ENCODE assay signal across 8 cellular contexts in genomic region chr1:64744492-64745180, GRCh38. TPM values are rescaled to one million over a fixed set of nuclear protein-coding genes. Genes with fewer than 3 reads are reported as not detected.
DNase-seq lines count a peak whose midpoint lies in the region; ATAC-seq and TF ChIP-seq lines count a peak whose summit lies in the region.

RAVER2 (plus strand) TSS chr1:64745075; CDS start chr1:64745173, 98 bp downstream.

- intact Hi-C loops in Caco-2 (cut with micrococcal nuclease; ENCODE audit: unreplicated experiment) = loop anchor here (1.0 to 2.0 kb wide), 3 partner anchors 10 to 476 kb away; no protein-coding TSS in a partner anchor

- no peaks in the 10 kb centered on the region for H3K9me3 Mint-ChIP-seq in Caco-2 (ENCODE audit: unreplicated experiment)

- POLR2A ChIA-PET in Caco-2 (lab: Charles Lee) = no interaction called here

- peak in 1 of 2 experiments; percentile 48 for TF ChIP-seq CTCF in Caco-2 (IDR thresholded peaks at IDR 0.05; ENCODE audit: insufficient read depth in 1 of 2, low read depth in 1 of 2, low read length in 1 of 2, severe bottlenecking in 1 of 2, unreplicated experiment in 1 of 2)

- H3K4me3 Mint-ChIP-seq in Caco-2 (ENCODE audit: unreplicated experiment) = peak within 1 kb of the TSS; percentile 84

- H3K27ac Mint-ChIP-seq in Caco-2 (ENCODE audit: unreplicated experiment) = peak within 1 kb of the TSS; percentile 86

- no TSS peak for BruUV-seq in Caco-2 (replicated peaks; lab: Mats Ljungman, UMichigan)

- H3K27me3 Mint-ChIP-seq in Caco-2 (ENCODE audit: insufficient read depth, unreplicated experiment) = no peaks in the 10 kb centered on the region

- DNase-seq in Caco-2 = peak; percentile 81
- peak; percentile 23 for DNase-seq in NCI-H187 treated with DMSO at 0.1 percent for 48 hours (lab: John Stamatoyannopoulos, UW)
- DNase-seq in UCSD-AML1 (lab: John Stamatoyannopoulos, UW; ENCODE audit: unreplicated experiment) = peak; percentile 83
- DNase-seq in T47D (ENCODE audit: low read depth in 1 of 2, low spot score in 1 of 2) = peak; percentile 54 to 85
- DNase-seq in iPS-NIHi11 (ENCODE audit: low spot score) = peak; percentile 87

- H3K9me3 ChIP-seq in Caco-2 = no peaks in the 10 kb centered on the region

- in situ Hi-C loops in T47D (cut with HindIII; ENCODE audit: low pct_unique_long_range_greater_than_20kb, low sequenced_read_pairs) = no loop called here

- H3K4me1 Mint-ChIP-seq in Caco-2 (ENCODE audit: low read depth, unreplicated experiment) = peaks cover 11% of the 10 kb centered on the region

- no peaks in the 10 kb centered on the region for H3K36me3 ChIP-seq in Caco-2 (ENCODE audit: control insufficient read depth, insufficient read depth, low read length)

- no peaks in the 10 kb centered on the region for H3K4me1 ChIP-seq in Caco-2

- H3K36me3 Mint-ChIP-seq in Caco-2 (ENCODE audit: insufficient read depth, unreplicated experiment) = no peaks in the 10 kb centered on the region

- CTCF ChIA-PET in Caco-2 (lab: Charles Lee) = no interaction called here

- peak; percentile 62 for ATAC-seq in GM21737 (IDR thresholded peaks at IDR 0.05; ENCODE audit: unreplicated experiment)
- no peak for ATAC-seq in HG03039 (IDR thresholded peaks at IDR 0.05; ENCODE audit: unreplicated experiment)

- H3K27me3 ChIP-seq in Caco-2 (replicated peaks; ENCODE audit: control insufficient read depth, insufficient read depth, low read length) = no peaks in the 10 kb centered on the region

- H3K27ac ChIP-seq in skin epidermis = peak within 1 kb of the TSS in 18 of 21 experiments; percentile 13 to 88 (median 72)

- peak within 1 kb of the TSS; percentile 67 for H3K4me3 ChIP-seq in Caco-2 (ENCODE audit: low read depth, low read length)
- H3K4me3 ChIP-seq in skin epidermis = peak within 1 kb of the TSS; percentile 53 to 85 (median 80)

RNA-seq across cellular contexts. Expression of gene RAVER2, which starts in this region (rescaled TPM):
- 12.7 and 12.9 TPM in 2 replicates for total RNA-seq in Caco-2 (2022)

Comparison
In these comparisons a context has a peak if more than half of its experiments do, and no peak if none do; other contexts are left out.
1. DNase-seq: peak in every context shown above with its lines; median percentile 87 in iPS-NIHi11; 83 in UCSD-AML1; 81 in Caco-2; 70 in T47D; 23 in NCI-H187 treated with DMSO at 0.1 percent for 48 hours.